In genomic region chr5:180083529-180084060, GRCh38 we compare ENCODE assay signal across 19 cellular contexts.
"Had no signal": no experiment of that assay in that cellular context is flagged by ENCODE, and none has a peak within 500 bp of the region (broad histone marks: within the 10 kb centered on the region; RNA-seq: fewer than 3 reads in every experiment).

No MANE protein-coding gene starts in this region.

- DNase-seq: activated CD4-positive, alpha-beta T cell treated with anti-CD3 and anti-CD28 coated beads, Interleukin-2, amount 50 U/mL, for 1 hour; activated CD4-positive, CD25-positive, alpha-beta regulatory T cell treated with anti-CD3 and anti-CD28 coated beads, Interleukin-2, amount 50 U/mL, for 72 hours; activated CD8-positive, alpha-beta memory T cell treated with anti-CD3 and anti-CD28 coated beads, Interleukin-2, amount 50 U/mL, for 4 hours; activated naive CD4-positive, alpha-beta T cell treated with anti-CD3 and anti-CD28 coated beads for 36 hours; activated T-cell treated with anti-CD3 and anti-CD28 coated beads, Interleukin-2, amount 50 U/mL, for 4 hours; dermis blood vessel endothelial cell; effector memory CD8-positive, alpha-beta T cell; mucosa of descending colon; naive B cell; stimulated activated CD4-positive, alpha-beta T cell treated with anti-CD3 and anti-CD28 coated beads, Interleukin-4, amount 100 ng/mL, for 24 hours; T1000; testis; upper lobe of left lung had no signal

- H3K9me3 Mint-ChIP-seq: activated naive CD4-positive, alpha-beta T cell treated with anti-CD3 and anti-CD28 coated beads for 36 hours; activated T-cell treated with anti-CD3 and anti-CD28 coated beads, Interleukin-2, amount 50 U/mL, for 4 hours; effector memory CD8-positive, alpha-beta T cell; stimulated activated effector memory CD8-positive, alpha-beta T cell treated with anti-CD3 and anti-CD28 coated beads, Interleukin-12 subunit alpha, Interleukin-12 subunit beta, amount 100 ng/mL, for 72 hours had no signal

- H3K27me3 ChIP-seq: adrenal gland, hepatocyte, testis, upper lobe of left lung had no signal

- H3K27ac Mint-ChIP-seq: activated naive CD4-positive, alpha-beta T cell treated with anti-CD3 and anti-CD28 coated beads for 36 hours; naive B cell; stimulated activated effector memory CD8-positive, alpha-beta T cell treated with anti-CD3 and anti-CD28 coated beads, Interleukin-12 subunit alpha, Interleukin-12 subunit beta, amount 100 ng/mL, for 72 hours had no signal

- H3K27ac ChIP-seq: adrenal gland, hepatocyte, neutrophil, parathyroid adenoma, testis, upper lobe of left lung had no signal

- H3K4me3 Mint-ChIP-seq: activated naive CD4-positive, alpha-beta T cell treated with anti-CD3 and anti-CD28 coated beads for 36 hours; activated T-cell treated with anti-CD3 and anti-CD28 coated beads, Interleukin-2, amount 50 U/mL, for 4 hours; effector memory CD8-positive, alpha-beta T cell; stimulated activated effector memory CD8-positive, alpha-beta T cell treated with anti-CD3 and anti-CD28 coated beads, Interleukin-12 subunit alpha, Interleukin-12 subunit beta, amount 100 ng/mL, for 72 hours had no signal

- H3K9ac ChIP-seq: parathyroid adenoma had no signal

- H3K36me3 Mint-ChIP-seq: naive B cell; stimulated activated effector memory CD8-positive, alpha-beta T cell treated with anti-CD3 and anti-CD28 coated beads, Interleukin-12 subunit alpha, Interleukin-12 subunit beta, amount 100 ng/mL, for 72 hours had no signal

- H3K9me3 ChIP-seq: adrenal gland, mucosa of descending colon, neutrophil, testis, upper lobe of left lung had no signal

- H3K4me1 ChIP-seq: testis had no signal

- H3K4me3 ChIP-seq: adrenal gland, hepatocyte, mucosa of descending colon, smooth muscle cell, testis, upper lobe of left lung had no signal

- H3K36me3 ChIP-seq: adrenal gland, neutrophil, upper lobe of left lung had no signal
